ENCODE assay signal across 5 cellular contexts in the genomic region with DNA sequence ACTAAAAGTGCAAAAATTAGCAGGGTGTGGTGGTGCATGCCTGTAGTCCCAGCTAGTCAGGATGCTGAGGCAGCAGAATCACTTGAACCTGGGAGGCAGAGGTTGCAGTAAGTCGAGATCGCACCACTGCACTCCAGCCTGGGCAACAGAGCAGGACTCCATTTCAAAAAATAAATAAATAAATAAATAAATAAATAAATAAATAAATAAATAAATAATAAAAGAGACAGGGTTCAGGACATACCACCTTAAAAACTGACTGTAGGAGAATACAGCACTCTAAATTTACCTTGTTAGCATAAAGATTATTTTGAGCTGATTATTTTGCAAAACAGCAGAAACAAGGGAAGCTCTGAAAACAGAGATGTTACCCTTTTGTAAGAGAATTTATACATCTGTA. TPM values are rescaled to one million over a fixed set of nuclear protein-coding genes. Genes with fewer than 3 reads are reported as not detected.
DNase-seq lines count a peak whose midpoint lies in the region; ATAC-seq, FAIRE-seq and TF ChIP-seq lines count a peak whose summit lies in the region.
"Not testable (repeated sequence)": the region's sequence is repeated elsewhere in the genome, so short reads cannot be mapped to it uniquely, and the experiment has no call there.

No MANE protein-coding gene starts in this region.

- not testable (repeated sequence) for FAIRE-seq in A549 (lab: Jason Lieb, UNC)

- H3K56ac ChIP-seq in H9 (ENCODE audit: insufficient read length, low read depth, low read length) = not testable (repeated sequence)

- H3K23ac ChIP-seq in H9 (ENCODE audit: insufficient read length, low read depth, low read length) = not testable (repeated sequence)

- POLR2A ChIA-PET in A549 (lab: Yijun Ruan, JAX); WTC11 (lab: Charles Lee): not testable (repeated sequence)

- not testable (repeated sequence) for H2BK20ac ChIP-seq in H9 (ENCODE audit: low read depth, low read length, poor library complexity, severe bottlenecking)

- TF ChIP-seq CTCF in A549 (IDR thresholded peaks at IDR 0.05); H9 (conservative IDR thresholded peaks at IDR 0.05); WTC11 (IDR thresholded peaks at IDR 0.05): not testable (repeated sequence)

- CTCF ChIA-PET in A549 (lab: Yijun Ruan, JAX) = interaction anchor here (1.3 kb wide), 1 partner anchor 13 kb away, joined by 3 read pairs; no protein-coding TSS in a partner anchor
- CTCF ChIA-PET in WTC11 (lab: Charles Lee) = interaction anchor here (3.0 kb wide), 1 partner anchor 142 kb away, joined by 11 read pairs; no protein-coding TSS in a partner anchor

- not testable (repeated sequence) for H4K5ac ChIP-seq in H9 (ENCODE audit: insufficient read length, low read depth, low read length)

- H3K14ac ChIP-seq in H9 (ENCODE audit: insufficient read depth, low read length) = not testable (repeated sequence)

- not testable (repeated sequence) for H3K79me2 ChIP-seq in H9 (ENCODE audit: insufficient read depth, low read length)

- not testable (repeated sequence) for TF ChIP-seq RAD21 in A549 (conservative IDR thresholded peaks at IDR 0.05 in 1 of 2, IDR thresholded peaks at IDR 0.05 in 1 of 2)

- not testable (repeated sequence) for H3K4ac ChIP-seq in H9 (ENCODE audit: low read depth, low read length)

- not testable (repeated sequence) for TF ChIP-seq POLR2A in A549 (IDR thresholded peaks at IDR 0.05; ENCODE audit: low read length)

- H3K4me2 ChIP-seq in A549; H9 (ENCODE audit: insufficient read depth, insufficient read length, low read length): not testable (repeated sequence)

- H3K27ac Mint-ChIP-seq in H9 = peak overlapping the region in 2 of 3 experiments; percentile 57 to 73; a peak in 3 of 7 replicates
- H3K27ac Mint-ChIP-seq in WTC11 = not testable (repeated sequence)

- H3T11ph ChIP-seq in H9 (ENCODE audit: low read length) = not testable (repeated sequence)

- not testable (repeated sequence) for H3K4me3 ChIP-seq in A549; HUES48 (ENCODE audit: low read depth, low read length)
- H3K4me3 ChIP-seq in iPS-20b (ENCODE audit: low read length) = peak overlapping the region; percentile 47; the same call in 1 of the 2 replicates

- not testable (repeated sequence) for H4K8ac ChIP-seq in H9 (replicated peaks; ENCODE audit: insufficient read length, low read depth, low read length)

- H3K9me3 ChIP-seq in A549 = not testable (repeated sequence)
- H3K9me3 ChIP-seq in H9 (ENCODE audit: control insufficient read depth, low read depth, low read length) (peaks cover 15% of the 10 kb centered on the region), HUES48 (ENCODE audit: control insufficient read depth, insufficient read depth, low read length) (peaks cover 54% of the 10 kb centered on the region), iPS-20b (ENCODE audit: insufficient read depth, low read depth, low read length) (peaks cover 12% of the 10 kb centered on the region)

- H3K4me1 Mint-ChIP-seq in H9 (peaks cover 40 to 43% of the 10 kb centered on the region in 2 experiments), WTC11 (peaks cover 36% of the 10 kb centered on the region)

- not testable (repeated sequence) for H2AFZ ChIP-seq in H9 (ENCODE audit: low read length)

- H3K36me3 Mint-ChIP-seq in H9 (ENCODE audit: insufficient read depth in 1 of 3, low read depth in 3 of 3) = peaks cover 49 to 52% (median 49%) of the 10 kb centered on the region in 3 experiments
- peaks cover 66% of the 10 kb centered on the region for H3K36me3 Mint-ChIP-seq in WTC11

- not testable (repeated sequence) for H2BK15ac ChIP-seq in H9 (ENCODE audit: low read depth, low read length)

- not testable (repeated sequence) for H3K27me3 Mint-ChIP-seq in H9 (ENCODE audit: low read depth); WTC11 (ENCODE audit: low read depth)

- peaks cover 58 to 75% of the 10 kb centered on the region in 2 experiments for H3K9me3 Mint-ChIP-seq in H9
- H3K9me3 Mint-ChIP-seq in WTC11 = peaks cover 65% of the 10 kb centered on the region

- not testable (repeated sequence) for H4K20me1 ChIP-seq in H9 (ENCODE audit: control insufficient read depth, insufficient read depth, insufficient read length)

- not testable (repeated sequence) for H3K36me3 ChIP-seq in HUES48 (ENCODE audit: control insufficient read depth, insufficient read depth, low read length); iPS-20b (ENCODE audit: insufficient read depth, low read depth, low read length)

- WGBS in A549 (ENCODE audit: missing lambda C conversion rate) = 85% methylated on average over 2 of the region's 2 CpGs
- no CpG with 5 or more reads among the region's 2 CpGs for WGBS in H9 (ENCODE audit: extremely low coverage, insufficient read length, low lambda C conversion rate)

- not testable (repeated sequence) for H3K18ac ChIP-seq in H9 (ENCODE audit: insufficient read length, low read depth, low read length)

- TF ChIP-seq EP300 in A549 (IDR thresholded peaks at IDR 0.05) = not testable (repeated sequence)

- not testable (repeated sequence) for H3K27ac ChIP-seq in A549; iPS-20b (ENCODE audit: low read length)
- peak overlapping the region; percentile 43 for H3K27ac ChIP-seq in H9 (ENCODE audit: insufficient read length, low read depth, low read length)
- peak overlapping the region; percentile 88 for H3K27ac ChIP-seq in HUES48 (ENCODE audit: low read depth, low read length)

- H2BK5ac ChIP-seq in H9 (ENCODE audit: insufficient read length, low read length) = not testable (repeated sequence)

- not testable (repeated sequence) for H2BK120ac ChIP-seq in H9 (ENCODE audit: low read depth, low read length, poor library complexity, severe bottlenecking)

- not testable (repeated sequence) for DNase-seq in A549 (ENCODE audit: low read depth in 1 of 2, low spot score in 1 of 2); H9; WTC11 (ENCODE audit: low spot score)

- H2AK5ac ChIP-seq in H9 (ENCODE audit: insufficient read length, low read length) = not testable (repeated sequence)

- not testable (repeated sequence) for H3K23me2 ChIP-seq in H9 (ENCODE audit: insufficient read length, low read depth, low read length, poor library complexity, severe bottlenecking)

- not testable (repeated sequence) for H3K79me1 ChIP-seq in H9 (ENCODE audit: insufficient read depth, low read depth, low read length, poor library complexity, severe bottlenecking)

- H3K4me1 ChIP-seq in A549; HUES48 (ENCODE audit: control insufficient read depth, insufficient read depth, low read length): not testable (repeated sequence)
- H3K4me1 ChIP-seq in H9 (ENCODE audit: insufficient read depth, low read length) (peaks cover 16% of the 10 kb centered on the region), iPS-20b (ENCODE audit: insufficient read depth, low read length) (peaks cover 23% of the 10 kb centered on the region)

- not testable (repeated sequence) for H3K9ac ChIP-seq in H9 (ENCODE audit: extremely low read depth, insufficient read length, low read length); HUES48 (ENCODE audit: low read depth, low read length)
- peak overlapping the region; percentile 61; the same call in 1 of the 2 replicates for H3K9ac ChIP-seq in iPS-20b (ENCODE audit: low read depth, low read length)

- H2BK12ac ChIP-seq in H9 (ENCODE audit: insufficient read length, low read depth, low read length) = not testable (repeated sequence)

- H3K4me3 Mint-ChIP-seq in H9, WTC11: not testable (repeated sequence)

- H4K91ac ChIP-seq in H9 (ENCODE audit: insufficient read length, low read depth, low read length) = not testable (repeated sequence)

- not testable (repeated sequence) for ATAC-seq in A549, WTC11

- not testable (repeated sequence) for H3K27me3 ChIP-seq in H9 (ENCODE audit: insufficient read depth, low read length); HUES48 (ENCODE audit: control insufficient read depth, insufficient read depth, low read length); iPS-20b (ENCODE audit: insufficient read depth, low read length)

TF ChIP-seq in A549, 52 proteins besides CTCF, POLR2A, EP300 and RAD21:
- TF ChIP-seq ZC3H11A (IDR thresholded peaks at IDR 0.05) = peak; percentile 71
- peak; percentile 38 for TF ChIP-seq MAFK (IDR thresholded peaks at IDR 0.05; ENCODE audit: partially characterized antibody)

TF ChIP-seq in WTC11, 78 proteins besides CTCF, POLR2A, EP300 and RAD21:
- 0 out of 2 replicates have a peak, but pooled peaks have one; percentile 23 for TF ChIP-seq ZNF121 (CRISPR knock-in tag; IDR thresholded peaks at IDR 0.05)
TF ChIP-seq in WTC11: peak in this region for 1; not testable (repeated sequence) for 77.

RNA-seq across cellular contexts. Expression of a gene that starts 23.4 kb away (rescaled TPM):
- polyA plus RNA-seq in A549 (2011; rRNA removed) = 12.9 and 17.7 TPM in 2 replicates
- polyA plus RNA-seq in A549 (2012; cell fraction: cytosol; rRNA removed) = 2.0 and 3.3 TPM in 2 replicates
- polyA plus RNA-seq in A549 (2012; cell fraction: nucleus; rRNA removed) = 2.4 and 2.9 TPM in 2 replicates
- polyA plus RNA-seq in A549 (2017; fragmentation: RNase III; extraction: RNeasy Plus Mini Kit Qiagen cat#74134 plus additional on column Dnase treatment) = 1.2 to 1.7 TPM (median 1.7 TPM) in 3 replicates
- polyA minus RNA-seq in A549 (2011; rRNA and poly(A)+ RNA removed) = 15.3 and 27.2 TPM in 2 replicates
- 74.4 and 74.7 TPM in 2 replicates for total RNA-seq in H9 (2021)
- total RNA-seq in WTC11 (2021) = 22.9 to 31.6 TPM (median 30.5 TPM) in 3 replicates
